1 cellular context compared by ENCODE assay signal in genomic region chr16:1469141-1469540, GRCh38.
TF ChIP-seq lines count a peak whose summit lies in the region.

No MANE protein-coding gene starts in this region.

TF ChIP-seq in K562, 482 proteins besides CTCF, POLR2A, EP300 and RAD21:
- TF ChIP-seq ZNF121 (CRISPR knock-in tag; conservative IDR thresholded peaks at IDR 0.05) (peak; percentile 48; the same call in 1 of the 2 replicates), ZNF512 (tag; IDR thresholded peaks at IDR 0.05) (peak; percentile 52), DACH1 (IDR thresholded peaks at IDR 0.05; ENCODE audit: partially characterized antibody) (peak; percentile 81)
